In the genomic region with DNA sequence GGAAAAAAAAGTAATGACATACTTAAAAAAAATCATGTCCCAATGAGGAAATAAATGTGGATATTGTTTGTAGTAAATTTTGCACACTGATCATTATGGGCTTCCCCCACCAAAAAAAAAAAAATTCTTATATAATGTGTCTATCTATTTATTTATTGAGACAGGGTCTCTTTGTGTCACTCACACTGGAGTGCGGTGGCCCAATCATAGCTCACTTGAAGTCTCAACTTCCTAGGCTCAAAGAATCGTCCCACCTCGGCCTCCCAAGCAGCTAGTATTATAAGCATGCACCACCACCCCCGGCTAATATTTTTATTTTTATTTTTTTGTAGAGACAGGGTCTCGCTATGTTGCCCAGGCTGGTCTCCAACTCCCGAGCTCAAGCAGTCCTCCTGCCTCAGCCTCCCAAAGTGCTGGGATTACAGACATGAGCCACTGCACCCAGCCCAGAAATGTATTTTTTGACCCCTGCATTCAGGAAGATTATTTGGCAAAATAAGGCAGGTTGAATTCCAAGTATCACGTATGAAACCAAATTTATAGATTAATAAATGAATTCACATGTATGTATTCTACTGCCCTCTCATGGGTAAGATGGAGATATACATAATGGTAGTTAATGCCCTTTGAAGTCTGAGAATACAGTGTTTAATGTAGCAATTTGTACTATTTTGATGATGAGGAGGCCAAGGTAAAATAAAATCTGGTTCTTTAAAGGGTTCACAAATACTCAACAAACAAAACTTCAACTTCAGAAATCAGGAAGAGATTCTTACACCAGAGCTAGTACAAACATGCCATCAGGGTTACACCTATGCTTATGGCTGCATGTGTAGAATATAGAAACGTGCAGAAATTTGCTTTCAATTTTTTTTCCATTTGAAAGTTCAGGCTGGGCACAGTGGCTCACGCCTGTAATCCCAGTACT, we compare ENCODE assay signal across 1 cellular context.
TF ChIP-seq lines count a peak whose summit lies in the region.

No MANE protein-coding gene starts in this region.

TF ChIP-seq in GM23338, 12 proteins besides CTCF, POLR2A, EP300 and RAD21 (continued from another document):
- TF ChIP-seq, protein P1, sequence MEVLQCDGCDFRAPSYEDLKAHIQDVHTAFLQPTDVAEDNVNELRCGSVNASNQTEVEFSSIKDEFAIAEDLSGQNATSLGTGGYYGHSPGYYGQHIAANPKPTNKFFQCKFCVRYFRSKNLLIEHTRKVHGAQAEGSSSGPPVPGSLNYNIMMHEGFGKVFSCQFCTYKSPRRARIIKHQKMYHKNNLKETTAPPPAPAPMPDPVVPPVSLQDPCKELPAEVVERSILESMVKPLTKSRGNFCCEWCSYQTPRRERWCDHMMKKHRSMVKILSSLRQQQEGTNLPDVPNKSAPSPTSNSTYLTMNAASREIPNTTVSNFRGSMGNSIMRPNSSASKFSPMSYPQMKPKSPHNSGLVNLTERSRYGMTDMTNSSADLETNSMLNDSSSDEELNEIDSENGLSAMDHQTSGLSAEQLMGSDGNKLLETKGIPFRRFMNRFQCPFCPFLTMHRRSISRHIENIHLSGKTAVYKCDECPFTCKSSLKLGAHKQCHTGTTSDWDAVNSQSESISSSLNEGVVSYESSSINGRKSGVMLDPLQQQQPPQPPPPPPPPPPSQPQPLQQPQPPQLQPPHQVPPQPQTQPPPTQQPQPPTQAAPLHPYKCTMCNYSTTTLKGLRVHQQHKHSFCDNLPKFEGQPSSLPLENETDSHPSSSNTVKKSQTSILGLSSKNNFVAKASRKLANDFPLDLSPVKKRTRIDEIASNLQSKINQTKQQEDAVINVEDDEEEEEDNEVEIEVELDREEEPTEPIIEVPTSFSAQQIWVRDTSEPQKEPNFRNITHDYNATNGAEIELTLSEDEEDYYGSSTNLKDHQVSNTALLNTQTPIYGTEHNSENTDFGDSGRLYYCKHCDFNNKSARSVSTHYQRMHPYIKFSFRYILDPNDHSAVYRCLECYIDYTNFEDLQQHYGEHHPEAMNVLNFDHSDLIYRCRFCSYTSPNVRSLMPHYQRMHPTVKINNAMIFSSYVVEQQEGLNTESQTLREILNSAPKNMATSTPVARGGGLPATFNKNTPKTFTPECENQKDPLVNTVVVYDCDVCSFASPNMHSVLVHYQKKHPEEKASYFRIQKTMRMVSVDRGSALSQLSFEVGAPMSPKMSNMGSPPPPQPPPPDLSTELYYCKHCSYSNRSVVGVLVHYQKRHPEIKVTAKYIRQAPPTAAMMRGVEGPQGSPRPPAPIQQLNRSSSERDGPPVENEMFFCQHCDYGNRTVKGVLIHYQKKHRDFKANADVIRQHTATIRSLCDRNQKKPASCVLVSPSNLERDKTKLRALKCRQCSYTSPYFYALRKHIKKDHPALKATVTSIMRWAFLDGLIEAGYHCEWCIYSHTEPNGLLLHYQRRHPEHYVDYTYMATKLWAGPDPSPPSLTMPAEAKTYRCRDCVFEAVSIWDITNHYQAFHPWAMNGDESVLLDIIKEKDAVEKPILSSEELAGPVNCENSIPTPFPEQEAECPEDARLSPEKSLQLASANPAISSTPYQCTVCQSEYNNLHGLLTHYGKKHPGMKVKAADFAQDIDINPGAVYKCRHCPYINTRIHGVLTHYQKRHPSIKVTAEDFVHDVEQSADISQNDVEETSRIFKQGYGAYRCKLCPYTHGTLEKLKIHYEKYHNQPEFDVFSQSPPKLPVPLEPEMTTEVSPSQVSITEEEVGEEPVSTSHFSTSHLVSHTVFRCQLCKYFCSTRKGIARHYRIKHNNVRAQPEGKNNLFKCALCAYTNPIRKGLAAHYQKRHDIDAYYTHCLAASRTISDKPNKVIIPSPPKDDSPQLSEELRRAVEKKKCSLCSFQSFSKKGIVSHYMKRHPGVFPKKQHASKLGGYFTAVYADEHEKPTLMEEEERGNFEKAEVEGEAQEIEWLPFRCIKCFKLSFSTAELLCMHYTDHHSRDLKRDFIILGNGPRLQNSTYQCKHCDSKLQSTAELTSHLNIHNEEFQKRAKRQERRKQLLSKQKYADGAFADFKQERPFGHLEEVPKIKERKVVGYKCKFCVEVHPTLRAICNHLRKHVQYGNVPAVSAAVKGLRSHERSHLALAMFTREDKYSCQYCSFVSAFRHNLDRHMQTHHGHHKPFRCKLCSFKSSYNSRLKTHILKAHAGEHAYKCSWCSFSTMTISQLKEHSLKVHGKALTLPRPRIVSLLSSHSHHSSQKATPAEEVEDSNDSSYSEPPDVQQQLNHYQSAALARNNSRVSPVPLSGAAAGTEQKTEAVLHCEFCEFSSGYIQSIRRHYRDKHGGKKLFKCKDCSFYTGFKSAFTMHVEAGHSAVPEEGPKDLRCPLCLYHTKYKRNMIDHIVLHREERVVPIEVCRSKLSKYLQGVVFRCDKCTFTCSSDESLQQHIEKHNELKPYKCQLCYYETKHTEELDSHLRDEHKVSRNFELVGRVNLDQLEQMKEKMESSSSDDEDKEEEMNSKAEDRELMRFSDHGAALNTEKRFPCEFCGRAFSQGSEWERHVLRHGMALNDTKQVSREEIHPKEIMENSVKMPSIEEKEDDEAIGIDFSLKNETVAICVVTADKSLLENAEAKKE (CRISPR knock-in tag; IDR thresholded peaks at IDR 0.05), result no peak
- TF ChIP-seq EZH2phosphoT487 (IDR thresholded peaks at IDR 0.05; ENCODE audit: unreplicated experiment) (no peak), ETS1 (IDR thresholded peaks at IDR 0.05) (no peak)
